ENCODE assay signal across 9 cellular contexts in genomic region chr17:76904116-76904515, GRCh38. TPM values are rescaled to one million over a fixed set of nuclear protein-coding genes. Genes with fewer than 3 reads are reported as not detected.
"Had no signal": no experiment of that assay in that cellular context is flagged by ENCODE, and none has a peak within 500 bp of the region (broad histone marks: within the 10 kb centered on the region; RNA-seq: fewer than 3 reads in every experiment).

No MANE protein-coding gene starts in this region.

- H3K9me3 Mint-ChIP-seq: GM23338 had no signal

- H3K4me3 ChIP-seq: GM23338, K562 had no signal

- FAIRE-seq: H1, H54, HTR-8/SVneo, K562 had no signal

- H3K27ac Mint-ChIP-seq: GM23338 had no signal

- DNase-seq: H9, HCEC 1CT, IMR-90 had no signal

- H3K4me3 Mint-ChIP-seq: GM23338, H9 had no signal

- ATAC-seq: GM23338, K562 had no signal

RNA-seq across cellular contexts. Expression of gene MGAT5B, which starts 35.9 kb away (rescaled TPM):
- total RNA-seq: HT-29 had no signal
